ENCODE assay signal across 8 cellular contexts in genomic region chr5:141387557-141388311, GRCh38. TPM values are rescaled to one million over a fixed set of nuclear protein-coding genes. Genes with fewer than 3 reads are reported as not detected.
A peak's percentile ranks its signal among the peaks of the same experiment; 100 is the strongest.
DNase-seq lines count a peak whose midpoint lies in the region; ATAC-seq, FAIRE-seq and TF ChIP-seq lines count a peak whose summit lies in the region.
"Not testable (repeated sequence)": the region's sequence is repeated elsewhere in the genome, so short reads cannot be mapped to it uniquely, and the experiment has no call there.

PCDHGB4 (plus strand) TSS chr5:141387698; CDS start chr5:141387885, 187 bp downstream.

- not testable (repeated sequence) for H3K4me1 Mint-ChIP-seq in WTC11

- TF ChIP-seq CTCF in WTC11 (IDR thresholded peaks at IDR 0.05); mucosa of descending colon (IDR thresholded peaks at IDR 0.05): not testable (repeated sequence)
- TF ChIP-seq CTCF in bronchial epithelial cell (IDR thresholded peaks at IDR 0.05; ENCODE audit: insufficient read depth, low read length, severe bottlenecking) (peak; percentile 59), heart right ventricle (IDR thresholded peaks at IDR 0.05) (peak; percentile 14 to 64 (median 53))

- peaks cover 0 to 97% (median 57%) of the 10 kb centered on the region in 11 donors for H3K9me3 ChIP-seq in heart right ventricle
- H3K9me3 ChIP-seq in mucosa of descending colon: peaks cover 92% of the 10 kb centered on the region

- H3K4me3 ChIP-seq in bronchial epithelial cell (ENCODE audit: low read depth, low read length) (peak within 1 kb of the TSS; percentile 14), heart right ventricle (peak within 1 kb of the TSS in 7 of 10 donors; percentile 4 to 42 (median 34))
- not testable (repeated sequence) for H3K4me3 ChIP-seq in mucosa of descending colon

- intact Hi-C loops in heart right ventricle (cut with DNase I); mucosa of descending colon (cut with DNase I, micrococcal nuclease): not testable (repeated sequence)

- peaks cover 63% of the 10 kb centered on the region for H3K36me3 Mint-ChIP-seq in WTC11

- H3K27me3 Mint-ChIP-seq in WTC11 (ENCODE audit: low read depth): peaks cover 37% of the 10 kb centered on the region

- CTCF ChIA-PET in WTC11 (lab: Charles Lee): interaction anchor here (0.6 to 3.0 kb wide), 43 partner anchors 9 to 665 kb away, joined by 3 to 24 read pairs (median 5); partner anchors contain the start of genes PCDHB14, PCDHB15, PCDHB16 and PCDHB4

- not testable (repeated sequence) for H3K27ac ChIP-seq in heart right ventricle

- not testable (repeated sequence) for H3K27ac Mint-ChIP-seq in WTC11

- FAIRE-seq in bronchial epithelial cell (lab: Jason Lieb, UNC): peak; percentile 100

- H3K9me3 Mint-ChIP-seq in WTC11: peaks cover 69% of the 10 kb centered on the region

- H3K36me3 ChIP-seq in bronchial epithelial cell (ENCODE audit: control insufficient read depth, insufficient read depth, low read length); mucosa of descending colon (ENCODE audit: low read depth): not testable (repeated sequence)
- H3K36me3 ChIP-seq in heart right ventricle: peaks cover 0 to 28% (median 0%) of the 10 kb centered on the region in 9 donors

- H3K27me3 ChIP-seq in bronchial epithelial cell (ENCODE audit: control insufficient read depth, insufficient read depth, low read length): not testable (repeated sequence)
- H3K27me3 ChIP-seq in heart right ventricle: peaks cover 0 to 50% (median 0%) of the 10 kb centered on the region in 7 donors

- peaks cover 0 to 14% (median 0%) of the 10 kb centered on the region in 9 donors for H3K4me1 ChIP-seq in heart right ventricle
- H3K4me1 ChIP-seq in mucosa of descending colon (ENCODE audit: low read depth): not testable (repeated sequence)

- ATAC-seq in GM19438 (IDR thresholded peaks at IDR 0.05; ENCODE audit: low read depth, unreplicated experiment) (peak; percentile 89), HG03354 (IDR thresholded peaks at IDR 0.05; ENCODE audit: poor library complexity, severe bottlenecking, unreplicated experiment) (peak; percentile 98), WTC11 (peak; percentile 96), heart right ventricle (peak; percentile 79 to 92 (median 85)), mucosa of descending colon (peak; percentile 63)

- POLR2A ChIA-PET in WTC11 (lab: Charles Lee): not testable (repeated sequence)

- 16 to 18% methylated on average over 19 to 20 of the region's 40 CpGs for WGBS in heart right ventricle, 2 donors

- H3K4me3 Mint-ChIP-seq in WTC11: peak within 1 kb of the TSS; percentile 81

- peak; percentile 44 for DNase-seq in CD1c-positive myeloid dendritic cell (ENCODE audit: extremely low spot score)
- DNase-seq in WTC11 (ENCODE audit: low spot score): peak; percentile 80
- peak; percentile 34 for DNase-seq in bronchial epithelial cell (ENCODE audit: low read depth)
- DNase-seq in heart right ventricle: not testable (repeated sequence)
- DNase-seq in mucosa of descending colon: peak in 1 of 3 donors; percentile 21
- peak; percentile 39 for DNase-seq in stimulated activated CD4-positive, alpha-beta T cell treated with anti-CD3 and anti-CD28 coated beads, Interleukin-4, amount 100 ng/mL, for 1 hour

RNA-seq across cellular contexts. Expression of gene PCDHGB4, which starts in this region (rescaled TPM):
- 7.8 to 9.1 TPM (median 8.8 TPM) in 3 replicates for total RNA-seq in WTC11 (2021)
- 2.1 and 3.1 TPM in 2 replicates for total RNA-seq in bronchial epithelial cell
- 10 to 100 TPM in 1 of 10 donors, 1 to 10 TPM in 9; 5.1 to 10.9 (median 7.3) TPM for total RNA-seq in heart right ventricle
- 1 to 10 TPM in 1 of 2 donors, under 1 TPM in 1; 0.96 to 3.3 TPM for polyA plus RNA-seq in heart right ventricle
- total RNA-seq in mucosa of descending colon: 1 to 10 TPM in 2 of 3 donors, under 1 TPM in 1; 0.65 to 5.3 (median 1.2) TPM
